In genomic region chr15:33154366-33155166, GRCh38 we compare ENCODE assay signal across 10 cellular contexts. TPM values are rescaled to one million over a fixed set of nuclear protein-coding genes. Genes with fewer than 3 reads are reported as not detected.
DNase-seq lines count a peak whose midpoint lies in the region; ATAC-seq and TF ChIP-seq lines count a peak whose summit lies in the region.
"Had no signal": no experiment of that assay in that cellular context is flagged by ENCODE, and none has a peak within 500 bp of the region (broad histone marks: within the 10 kb centered on the region; RNA-seq: fewer than 3 reads in every experiment).

No MANE protein-coding gene starts in this region.

- ATAC-seq in omental fat pad (ENCODE audit: low FRiP score) = peak; percentile 50
- no peak for ATAC-seq in HG03159 (IDR thresholded peaks at IDR 0.05; ENCODE audit: unreplicated experiment)
- no peak for ATAC-seq in PC-3

- peak overlapping the region in 8 of 11 experiments; percentile 19 to 87 (median 72); a peak in 16 of 22 replicates for H3K27ac ChIP-seq in BLaER1 treated with 17β-estradiol and CSF1 and Interleukin-3, amounts not matched to agents 10 nM and 100 nM
- H3K27ac ChIP-seq in PC-3 (ENCODE audit: low read length) = no peak overlapping the region

- peaks cover 0 to 27% (median 0%) of the 10 kb centered on the region in 11 experiments; a peak in 3 of 22 replicates for H4K20me1 ChIP-seq in BLaER1 treated with 17β-estradiol and CSF1 and Interleukin-3, amounts not matched to agents 10 nM and 100 nM
- no peaks in the 10 kb centered on the region for H4K20me1 ChIP-seq in PC-3 (ENCODE audit: low read length)

- no peaks in the 10 kb centered on the region for H3K79me2 ChIP-seq in PC-3 (ENCODE audit: low read length)

- no peaks in the 10 kb centered on the region for H3F3A ChIP-seq in PC-3 (ENCODE audit: low read length, unreplicated experiment)

- H3K4me2 ChIP-seq in BLaER1 treated with 17β-estradiol and CSF1 and Interleukin-3, amounts not matched to agents 10 nM and 100 nM = peak overlapping the region in 8 of 11 experiments; percentile 14 to 99 (median 84); a peak in 17 of 22 replicates
- no peak overlapping the region for H3K4me2 ChIP-seq in PC-3 (ENCODE audit: low read length)

- BruUV-seq in PC-3 (replicated peaks; lab: Mats Ljungman, UMichigan) = no TSS peak

- H3K9ac ChIP-seq in BLaER1 treated with 17β-estradiol and CSF1 and Interleukin-3, amounts not matched to agents 10 nM and 100 nM = peak overlapping the region in 6 of 11 experiments; percentile 32 to 85 (median 59); a peak in 12 of 22 replicates
- H3K9ac ChIP-seq in PC-3 (ENCODE audit: low read length) = no peak overlapping the region

- TF ChIP-seq CTCF in omental fat pad (IDR thresholded peaks at IDR 0.05) = no peak
- TF ChIP-seq CTCF in PC-3 (conservative IDR thresholded peaks at IDR 0.05; ENCODE audit: low read depth, low read length) = no peak

- H3K9me3 ChIP-seq in BLaER1 treated with 17β-estradiol and CSF1 and Interleukin-3, amounts not matched to agents 10 nM and 100 nM (replicated peaks in 1 of 11) = peaks cover 0 to 11% (median 0%) of the 10 kb centered on the region in 11 experiments; a peak in 2 of 22 replicates
- no peaks in the 10 kb centered on the region for H3K9me3 ChIP-seq in PC-3 (ENCODE audit: low read length)

- POLR2A ChIA-PET in PC-3 (lab: Charles Lee; ENCODE audit: unreplicated experiment) = no interaction called here

- H2AFZ ChIP-seq in PC-3 (ENCODE audit: low read length) = no peak overlapping the region

- peaks cover 7 to 88% (median 54%) of the 10 kb centered on the region in 10 experiments; a peak in 17 of 20 replicates for H3K4me1 ChIP-seq in BLaER1 treated with 17β-estradiol and CSF1 and Interleukin-3, amounts not matched to agents 10 nM and 100 nM
- peaks cover 3% of the 10 kb centered on the region for H3K4me1 ChIP-seq in PC-3 (ENCODE audit: insufficient read depth, low read length)

- H3K27me3 ChIP-seq in BLaER1 treated with 17β-estradiol and CSF1 and Interleukin-3, amounts not matched to agents 10 nM and 100 nM = no peaks in the 10 kb centered on the region
- peaks cover 6% of the 10 kb centered on the region; the same call in 1 of the 2 replicates for H3K27me3 ChIP-seq in PC-3 (ENCODE audit: low read length)

- DNase-seq in NOMO-1 treated with dmso at 0.1 percent for 144 hours (lab: John Stamatoyannopoulos, UW; ENCODE audit: unreplicated experiment) (peak; percentile 66), fibroblast of gingiva (ENCODE audit: low read depth) (peak; percentile 76), omental fat pad (ENCODE audit: low spot score) (no peak), PC-3 (no peak)
- no peak for DNase-seq in stimulated activated CD4-positive, alpha-beta T cell treated with anti-CD3 and anti-CD28 coated beads, Interleukin-4, amount 100 ng/mL, for 1 hour
- DNase-seq in activated T-cell treated with anti-CD3 and anti-CD28 coated beads, Interleukin-2, amount 50 U/mL, for 48 hours = no peak
- DNase-seq: DND-41, NCI-H524 had no signal

- no peaks in the 10 kb centered on the region for H3K36me3 ChIP-seq in BLaER1 treated with 17β-estradiol and CSF1 and Interleukin-3, amounts not matched to agents 10 nM and 100 nM
- H3K36me3 ChIP-seq in PC-3 (ENCODE audit: low read depth, low read length) = no peaks in the 10 kb centered on the region

- CTCF ChIA-PET in PC-3 (lab: Charles Lee) = no interaction called here

- H3K9me2 ChIP-seq in PC-3 (replicated peaks; ENCODE audit: low read length) = no peaks in the 10 kb centered on the region

- intact Hi-C loops in PC-3 (cut with micrococcal nuclease) = no loop called here

- peak overlapping the region in 4 of 10 experiments; percentile 42 to 67 (median 55); a peak in 9 of 20 replicates for H3K4me3 ChIP-seq in BLaER1 treated with 17β-estradiol and CSF1 and Interleukin-3, amounts not matched to agents 10 nM and 100 nM
- no peak overlapping the region for H3K4me3 ChIP-seq in PC-3 (ENCODE audit: low read length)

RNA-seq across cellular contexts. Expression of gene FMN1, which starts 39.9 kb away (rescaled TPM):
- total RNA-seq in omental fat pad = 10 to 100 TPM; 19.9 to 35.5 (median 28.5) TPM
- total RNA-seq in PC-3 (2014; rRNA removed) = 2.4 and 2.9 TPM in 2 replicates

Comparison
In these comparisons a context has a peak if more than half of its experiments do, and no peak if none do; other contexts are left out.
1. DNase-seq: peak in NOMO-1 treated with dmso at 0.1 percent for 144 hours (single experiment) and fibroblast of gingiva (single experiment); none in omental fat pad (single experiment), stimulated activated CD4-positive, alpha-beta T cell treated with anti-CD3 and anti-CD28 coated beads, Interleukin-4, amount 100 ng/mL, for 1 hour (single experiment), PC-3 (single experiment) and activated T-cell treated with anti-CD3 and anti-CD28 coated beads, Interleukin-2, amount 50 U/mL, for 48 hours (0 of 2).